ENCODE assay signal across 19 cellular contexts in genomic region chr7:6442114-6442513, GRCh38. TPM values are rescaled to one million over a fixed set of nuclear protein-coding genes. Genes with fewer than 3 reads are reported as not detected.
DNase-seq lines count a peak whose midpoint lies in the region; ATAC-seq and TF ChIP-seq lines count a peak whose summit lies in the region.
"Had no signal": no experiment of that assay in that cellular context is flagged by ENCODE, and none has a peak within 500 bp of the region (broad histone marks: within the 10 kb centered on the region; RNA-seq: fewer than 3 reads in every experiment).

No MANE protein-coding gene starts in this region.

- intact Hi-C loops in lower lobe of right lung (cut with DNase I) = no loop called here

- peaks cover 50% of the 10 kb centered on the region for H3K36me3 Mint-ChIP-seq in activated CD4-positive, alpha-beta T cell treated with anti-CD3 and anti-CD28 coated beads, Interleukin-2, amount 10 ng/mL, durations not matched to agents 7 days and 5 days (ENCODE audit: low read depth)
- H3K36me3 Mint-ChIP-seq in activated naive CD8-positive, alpha-beta T cell treated with anti-CD3 and anti-CD28 coated beads, Interleukin-2, amount 50 U/mL, for 24 hours (ENCODE audit: low read depth) = peaks cover 49% of the 10 kb centered on the region
- H3K36me3 Mint-ChIP-seq: natural killer cell had no signal

- peaks cover 46% of the 10 kb centered on the region for H3K36me3 ChIP-seq in lower lobe of right lung

- no peak overlapping the region for H3K4me3 ChIP-seq in lower lobe of right lung
- H3K4me3 ChIP-seq: GM23338, Peyer's patch, spleen had no signal

- no peak for DNase-seq in activated CD4-positive, alpha-beta T cell treated with anti-CD3 and anti-CD28 coated beads, Interleukin-2, amount 10 ng/mL, durations not matched to agents 7 days and 5 days
- no peak for DNase-seq in activated CD4-positive, alpha-beta T cell treated with anti-CD3 and anti-CD28 coated beads, Interleukin-2, amount 50 U/mL, for 4 hours
- no peak for DNase-seq in activated naive CD8-positive, alpha-beta T cell treated with anti-CD3 and anti-CD28 coated beads, Interleukin-2, amount 50 U/mL, for 24 hours
- peak; percentile 6 for DNase-seq in lower lobe of right lung
- peak in 1 of 2 donors; percentile 19 for DNase-seq in stimulated activated naive CD8-positive, alpha-beta T cell treated with anti-CD3 and anti-CD28 coated beads, Interleukin-15, amount 100 ng/mL, for 72 hours
- DNase-seq: activated CD4-positive, alpha-beta memory T cell treated with anti-CD3 and anti-CD28 coated beads, Interleukin-2, amount 10 ng/mL, durations not matched to agents 7 days and 5 days; DMS 273 treated with DMSO at 0.1 percent for 48 hours; kidney glomerular epithelial cell; natural killer cell; NCI-H1092 treated with DMSO at 0.1 percent for 48 hours; NCI-H345; Peyer's patch; spleen; T-helper 2 cell had no signal

- H3K4me3 Mint-ChIP-seq in activated CD4-positive, alpha-beta T cell treated with anti-CD3 and anti-CD28 coated beads, Interleukin-2, amount 10 ng/mL, durations not matched to agents 7 days and 5 days = no peak overlapping the region
- H3K4me3 Mint-ChIP-seq in activated naive CD8-positive, alpha-beta T cell treated with anti-CD3 and anti-CD28 coated beads, Interleukin-2, amount 50 U/mL, for 24 hours = no peak overlapping the region
- peak overlapping the region; percentile 25 to 55 for H3K4me3 Mint-ChIP-seq in stimulated activated naive CD8-positive, alpha-beta T cell treated with anti-CD3 and anti-CD28 coated beads, Interleukin-15, amount 100 ng/mL, for 72 hours
- H3K4me3 Mint-ChIP-seq: activated CD4-positive, alpha-beta memory T cell treated with anti-CD3 and anti-CD28 coated beads, Interleukin-2, amount 10 ng/mL, durations not matched to agents 7 days and 5 days; GM23338; natural killer cell; type B pancreatic cell had no signal

- peaks cover 57% of the 10 kb centered on the region for H3K4me1 ChIP-seq in lower lobe of right lung

- H3K27me3 ChIP-seq in lower lobe of right lung (ENCODE audit: low read depth) = no peaks in the 10 kb centered on the region
- H3K27me3 ChIP-seq: Peyer's patch, spleen had no signal

- H3K27ac Mint-ChIP-seq in activated CD4-positive, alpha-beta T cell treated with anti-CD3 and anti-CD28 coated beads, Interleukin-2, amount 10 ng/mL, durations not matched to agents 7 days and 5 days = peak overlapping the region; percentile 68
- H3K27ac Mint-ChIP-seq in activated naive CD8-positive, alpha-beta T cell treated with anti-CD3 and anti-CD28 coated beads, Interleukin-2, amount 50 U/mL, for 24 hours = peak overlapping the region; percentile 29
- H3K27ac Mint-ChIP-seq in stimulated activated naive CD8-positive, alpha-beta T cell treated with anti-CD3 and anti-CD28 coated beads, Interleukin-15, amount 100 ng/mL, for 72 hours = peak overlapping the region; percentile 30 to 47
- H3K27ac Mint-ChIP-seq: activated CD4-positive, alpha-beta memory T cell treated with anti-CD3 and anti-CD28 coated beads, Interleukin-2, amount 10 ng/mL, durations not matched to agents 7 days and 5 days; GM23338; natural killer cell; type B pancreatic cell had no signal

- H3K27me3 Mint-ChIP-seq in activated CD4-positive, alpha-beta T cell treated with anti-CD3 and anti-CD28 coated beads, Interleukin-2, amount 10 ng/mL, durations not matched to agents 7 days and 5 days = no peaks in the 10 kb centered on the region
- H3K27me3 Mint-ChIP-seq in activated naive CD8-positive, alpha-beta T cell treated with anti-CD3 and anti-CD28 coated beads, Interleukin-2, amount 50 U/mL, for 24 hours = no peaks in the 10 kb centered on the region
- H3K27me3 Mint-ChIP-seq in stimulated activated naive CD8-positive, alpha-beta T cell treated with anti-CD3 and anti-CD28 coated beads, Interleukin-15, amount 100 ng/mL, for 72 hours = no peaks in the 10 kb centered on the region
- H3K27me3 Mint-ChIP-seq: activated CD4-positive, alpha-beta memory T cell treated with anti-CD3 and anti-CD28 coated beads, Interleukin-2, amount 10 ng/mL, durations not matched to agents 7 days and 5 days; type B pancreatic cell had no signal

- H3K4me1 Mint-ChIP-seq in activated CD4-positive, alpha-beta T cell treated with anti-CD3 and anti-CD28 coated beads, Interleukin-2, amount 10 ng/mL, durations not matched to agents 7 days and 5 days = peaks cover 52% of the 10 kb centered on the region
- peaks cover 65% of the 10 kb centered on the region for H3K4me1 Mint-ChIP-seq in activated naive CD8-positive, alpha-beta T cell treated with anti-CD3 and anti-CD28 coated beads, Interleukin-2, amount 50 U/mL, for 24 hours
- H3K4me1 Mint-ChIP-seq in stimulated activated naive CD8-positive, alpha-beta T cell treated with anti-CD3 and anti-CD28 coated beads, Interleukin-15, amount 100 ng/mL, for 72 hours = peaks cover 72% of the 10 kb centered on the region

- H3K27ac ChIP-seq in lower lobe of right lung = no peak overlapping the region
- H3K27ac ChIP-seq: Peyer's patch had no signal

- no peaks in the 10 kb centered on the region for H3K9me3 ChIP-seq in lower lobe of right lung
- H3K9me3 ChIP-seq: Peyer's patch, spleen had no signal

- no peak for TF ChIP-seq CTCF in lower lobe of right lung (IDR thresholded peaks at IDR 0.05)

- H3K9me3 Mint-ChIP-seq in activated CD4-positive, alpha-beta T cell treated with anti-CD3 and anti-CD28 coated beads, Interleukin-2, amount 10 ng/mL, durations not matched to agents 7 days and 5 days = no peaks in the 10 kb centered on the region
- H3K9me3 Mint-ChIP-seq in activated naive CD8-positive, alpha-beta T cell treated with anti-CD3 and anti-CD28 coated beads, Interleukin-2, amount 50 U/mL, for 24 hours = no peaks in the 10 kb centered on the region
- H3K9me3 Mint-ChIP-seq in stimulated activated naive CD8-positive, alpha-beta T cell treated with anti-CD3 and anti-CD28 coated beads, Interleukin-15, amount 100 ng/mL, for 72 hours = no peaks in the 10 kb centered on the region
- H3K9me3 Mint-ChIP-seq: activated CD4-positive, alpha-beta memory T cell treated with anti-CD3 and anti-CD28 coated beads, Interleukin-2, amount 10 ng/mL, durations not matched to agents 7 days and 5 days; natural killer cell; type B pancreatic cell had no signal

- peak; percentile 51 for ATAC-seq in activated naive CD8-positive, alpha-beta T cell treated with anti-CD3 and anti-CD28 coated beads, Interleukin-2, amount 50 U/mL, for 24 hours
- ATAC-seq in lower lobe of right lung = no peak
- ATAC-seq in stimulated activated naive CD8-positive, alpha-beta T cell treated with anti-CD3 and anti-CD28 coated beads, Interleukin-15, amount 100 ng/mL, for 72 hours = peak; percentile 61
- no peak for ATAC-seq in HG02623 (IDR thresholded peaks at IDR 0.05; ENCODE audit: unreplicated experiment)
- no peak for ATAC-seq in HG03342 (IDR thresholded peaks at IDR 0.05; ENCODE audit: unreplicated experiment)
- ATAC-seq in GM21515 (IDR thresholded peaks at IDR 0.05; ENCODE audit: unreplicated experiment) = no peak
- ATAC-seq: GM23338, natural killer cell had no signal

- CTCF ChIA-PET in activated CD4-positive, alpha-beta T cell treated with anti-CD3 and anti-CD28 coated beads, Interleukin-2, amount 10 ng/mL, durations not matched to agents 7 days and 5 days (lab: Charles Lee) = interaction anchor here (0.7 kb wide), 1 partner anchor 193 kb away, joined by 3 read pairs; no protein-coding TSS in a partner anchor

- POLR2A ChIA-PET in activated CD4-positive, alpha-beta T cell treated with anti-CD3 and anti-CD28 coated beads, Interleukin-2, amount 10 ng/mL, durations not matched to agents 7 days and 5 days (lab: Charles Lee) = no interaction called here

RNA-seq across cellular contexts. Expression of gene DAGLB, which starts 5.6 kb away (rescaled TPM):
- total RNA-seq in activated CD4-positive, alpha-beta T cell treated with anti-CD3 and anti-CD28 coated beads, Interleukin-2, amount 10 ng/mL, durations not matched to agents 7 days and 5 days = 10 to 100 TPM; 18.3 to 22.4 TPM
- 40.6 TPM for total RNA-seq in lower lobe of right lung

RNA-seq across cellular contexts. Expression of gene KDELR2, which starts 41.8 kb away (rescaled TPM):
- 10 to 100 TPM; 61.1 to 63.5 TPM for total RNA-seq in activated CD4-positive, alpha-beta T cell treated with anti-CD3 and anti-CD28 coated beads, Interleukin-2, amount 10 ng/mL, durations not matched to agents 7 days and 5 days
- 105 TPM for total RNA-seq in lower lobe of right lung

Comparison
In these comparisons a context has a peak if more than half of its experiments do, and no peak if none do; other contexts are left out.
1. H3K4me3 Mint-ChIP-seq: peak in stimulated activated naive CD8-positive, alpha-beta T cell treated with anti-CD3 and anti-CD28 coated beads, Interleukin-15, amount 100 ng/mL, for 72 hours (2 of 2); none in activated CD4-positive, alpha-beta T cell treated with anti-CD3 and anti-CD28 coated beads, Interleukin-2, amount 10 ng/mL, durations not matched to agents 7 days and 5 days (single experiment) and activated naive CD8-positive, alpha-beta T cell treated with anti-CD3 and anti-CD28 coated beads, Interleukin-2, amount 50 U/mL, for 24 hours (single experiment).
2. ATAC-seq: peak in activated naive CD8-positive, alpha-beta T cell treated with anti-CD3 and anti-CD28 coated beads, Interleukin-2, amount 50 U/mL, for 24 hours (single experiment) and stimulated activated naive CD8-positive, alpha-beta T cell treated with anti-CD3 and anti-CD28 coated beads, Interleukin-15, amount 100 ng/mL, for 72 hours (single experiment); none in lower lobe of right lung (0 of 2), HG02623 (single experiment), HG03342 (single experiment) and GM21515 (single experiment).
3. Peak in every context shown above with its lines, with median percentiles within 50 percentile points of each other: H3K27ac Mint-ChIP-seq.